In genomic region chr19:44972802-44973201, GRCh38 we compare ENCODE assay signal across 28 cellular contexts. TPM values are rescaled to one million over a fixed set of nuclear protein-coding genes. Genes with fewer than 3 reads are reported as not detected.
"Had no signal": no experiment of that assay in that cellular context is flagged by ENCODE, and none has a peak within 500 bp of the region (broad histone marks: within the 10 kb centered on the region; RNA-seq: fewer than 3 reads in every experiment).

No MANE protein-coding gene starts in this region.

- DNase-seq: activated CD4-positive, alpha-beta T cell treated with anti-CD3 and anti-CD28 coated beads for 4 hours; activated CD4-positive, alpha-beta T cell treated with anti-CD3 and anti-CD28 coated beads, Interleukin-2, amount 50 U/mL, for 4 hours; activated CD8-positive, alpha-beta memory T cell treated with anti-CD3 and anti-CD28 coated beads, Interleukin-2, amount 50 U/mL, for 48 hours; activated CD8-positive, alpha-beta T cell treated with anti-CD3 and anti-CD28 coated beads, Interleukin-2, amount 10 ng/mL, durations not matched to agents 7 days and 5 days; activated naive CD4-positive, alpha-beta T cell; activated T-cell treated with anti-CD3 and anti-CD28 coated beads, Interleukin-2, amount 50 U/mL, for 1 hour; aorta; caudate nucleus; Kasumi-1; NCI-H1105 treated with DMSO at 0.1 percent for 48 hours; NCI-H1436 treated with DMSO at 0.1 percent for 48 hours; NCI-H187; NCI-H2171; NCI-H2227 treated with DMSO at 0.1 percent for 48 hours; NCI-H446 treated with DMSO at 0.1 percent for 48 hours; NCI-H526; NK-92 treated with Interleukin-12 subunit alpha and Interleukin-12 subunit beta, amount 100 ng/mL, for 24 hours; OCI-M1; SHP77; T-helper 9 cell; WERI-Rb-1 had no signal

- H3K9me3 Mint-ChIP-seq: activated naive CD4-positive, alpha-beta T cell treated with anti-CD3 and anti-CD28 coated beads, Interleukin-2, amount 50 U/mL, for 24 hours; T-helper 1 cell treated with Interleukin-12 subunit alpha and Interleukin-12 subunit beta and Interleukin-4 antibody, amounts not matched to agents 30 μg/mL and 1 μg/mL, for 36 hours had no signal

- H3K27me3 Mint-ChIP-seq: activated naive CD4-positive, alpha-beta T cell treated with anti-CD3 and anti-CD28 coated beads, Interleukin-2, amount 50 U/mL, for 24 hours had no signal

- ATAC-seq: activated CD8-positive, alpha-beta T cell treated with anti-CD3 and anti-CD28 coated beads, Interleukin-2, amount 10 ng/mL, durations not matched to agents 7 days and 5 days; HepG2; Panc1 had no signal

- H3K4me3 Mint-ChIP-seq: activated CD8-positive, alpha-beta T cell treated with anti-CD3 and anti-CD28 coated beads, Interleukin-2, amount 10 ng/mL, durations not matched to agents 7 days and 5 days; activated naive CD4-positive, alpha-beta T cell treated with anti-CD3 and anti-CD28 coated beads, Interleukin-2, amount 50 U/mL, for 24 hours; T-helper 1 cell treated with Interleukin-12 subunit alpha and Interleukin-12 subunit beta and Interleukin-4 antibody, amounts not matched to agents 30 μg/mL and 1 μg/mL, for 36 hours had no signal

- H3K4me1 Mint-ChIP-seq: activated naive CD4-positive, alpha-beta T cell treated with anti-CD3 and anti-CD28 coated beads, Interleukin-2, amount 50 U/mL, for 24 hours had no signal

- H3K27ac Mint-ChIP-seq: activated CD8-positive, alpha-beta T cell treated with anti-CD3 and anti-CD28 coated beads, Interleukin-2, amount 10 ng/mL, durations not matched to agents 7 days and 5 days; activated naive CD4-positive, alpha-beta T cell treated with anti-CD3 and anti-CD28 coated beads, Interleukin-2, amount 50 U/mL, for 24 hours; T-helper 1 cell treated with Interleukin-12 subunit alpha and Interleukin-12 subunit beta and Interleukin-4 antibody, amounts not matched to agents 30 μg/mL and 1 μg/mL, for 36 hours had no signal

RNA-seq across cellular contexts. Expression of gene APOC2, which starts 27.0 kb away (rescaled TPM):
- total RNA-seq: activated CD8-positive, alpha-beta T cell treated with anti-CD3 and anti-CD28 coated beads, Interleukin-2, amount 10 ng/mL, durations not matched to agents 7 days and 5 days; SJSA1 had no signal

RNA-seq across cellular contexts. Expression of gene APOC4, which starts 30.8 kb away (rescaled TPM):
- total RNA-seq: activated CD8-positive, alpha-beta T cell treated with anti-CD3 and anti-CD28 coated beads, Interleukin-2, amount 10 ng/mL, durations not matched to agents 7 days and 5 days; aorta; breast epithelium; cerebellum; SJSA1 had no signal

RNA-seq across cellular contexts. Expression of gene APOC1, which starts 58.4 kb away (rescaled TPM):
- total RNA-seq: activated CD8-positive, alpha-beta T cell treated with anti-CD3 and anti-CD28 coated beads, Interleukin-2, amount 10 ng/mL, durations not matched to agents 7 days and 5 days; SJSA1 had no signal
